ENCODE assay signal across 15 cellular contexts in the genomic region with DNA sequence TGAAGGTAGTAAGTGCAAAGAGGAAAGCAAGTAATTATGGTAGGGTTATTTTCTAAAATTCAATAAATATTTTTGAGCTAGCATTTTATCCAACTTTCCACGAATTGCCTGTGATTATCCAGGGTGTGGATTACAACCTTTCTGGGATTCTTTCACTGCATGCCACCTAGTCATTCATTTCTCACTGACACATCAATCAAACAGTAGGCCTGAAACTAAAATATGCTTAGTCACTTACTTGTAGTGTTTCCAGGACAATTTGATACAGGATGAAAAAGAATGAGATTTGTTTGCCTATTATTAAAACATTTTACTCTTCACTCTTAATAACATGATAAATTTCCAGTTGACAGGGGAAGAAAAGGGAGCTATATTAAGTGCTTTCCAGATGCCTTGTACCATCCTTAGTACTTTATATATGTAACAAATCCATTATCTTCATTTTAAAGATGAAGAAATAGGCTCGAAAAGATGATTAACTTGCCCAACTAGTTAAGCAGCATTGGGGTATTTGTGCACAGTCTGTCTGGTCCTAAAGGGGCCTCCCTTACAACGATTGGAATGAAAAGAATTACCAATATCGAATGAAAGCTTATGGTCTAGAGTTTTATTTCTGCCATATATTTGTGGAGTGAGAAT.
DNase-seq lines count a peak whose midpoint lies in the region; ATAC-seq, FAIRE-seq and TF ChIP-seq lines count a peak whose summit lies in the region.
"Had no signal": no experiment of that assay in that cellular context is flagged by ENCODE, and none has a peak within 500 bp of the region (broad histone marks: within the 10 kb centered on the region; RNA-seq: fewer than 3 reads in every experiment).

No MANE protein-coding gene starts in this region.

- WGBS in transverse colon (ENCODE audit: low coverage in 1 of 2), 2 donors: 70 to 77% methylated on average over 4 of the region's 4 CpGs

- no peaks in the 10 kb centered on the region for H3K9me3 ChIP-seq in HUES48 (ENCODE audit: control insufficient read depth, insufficient read depth, low read length)
- H3K9me3 ChIP-seq in SJSA1 (replicated peaks): no peaks in the 10 kb centered on the region
- H3K9me3 ChIP-seq in keratinocyte (ENCODE audit: control insufficient read depth, low read depth, low read length): no peaks in the 10 kb centered on the region
- no peaks in the 10 kb centered on the region for H3K9me3 ChIP-seq in transverse colon
- H3K9me3 ChIP-seq: left lung had no signal

- in situ Hi-C loops in ACHN (cut with HindIII; ENCODE audit: low pct_ligation_motif_present, low pct_unique_long_range_greater_than_20kb, low sequenced_read_pairs): no loop called here
- in situ Hi-C loops in transverse colon (cut with MboI; ENCODE audit: low pct_ligation_motif_present in 1 of 4, low pct_unique_long_range_greater_than_20kb in 1 of 4, low sequenced_read_pairs in 3 of 4): no loop called here

- intact Hi-C loops in transverse colon (cut with DNase I; ENCODE audit: low total_unique reads): no loop called here

- ATAC-seq in GM21619 (IDR thresholded peaks at IDR 0.05; ENCODE audit: unreplicated experiment) (no peak), HG02642 (IDR thresholded peaks at IDR 0.05; ENCODE audit: poor library complexity, unreplicated experiment) (no peak)
- ATAC-seq: activated CD4-positive, alpha-beta T cell treated with anti-CD3 and anti-CD28 coated beads for 36 hours; left lung had no signal

- TF ChIP-seq CTCF in keratinocyte (optimal IDR thresholded peaks at IDR 0.05 in 1 of 3, IDR thresholded peaks at IDR 0.05 in 1 of 3, conservative IDR thresholded peaks at IDR 0.05 in 1 of 3; ENCODE audit: extremely low read depth in 1 of 3, insufficient read depth in 2 of 3, low read length in 3 of 3): no peak
- no peak for TF ChIP-seq CTCF in transverse colon (IDR thresholded peaks at IDR 0.05)

- TF ChIP-seq EP300 in transverse colon (IDR thresholded peaks at IDR 0.05; ENCODE audit: low read depth): no peak

- H3K4me3 ChIP-seq in HUES48 (ENCODE audit: low read depth, low read length): peak overlapping the region; percentile 33
- no peak overlapping the region for H3K4me3 ChIP-seq in SJSA1
- H3K4me3 ChIP-seq in keratinocyte (ENCODE audit: control insufficient read depth in 2 of 3, extremely low read depth in 1 of 3, insufficient read depth in 2 of 3, low read depth in 1 of 3, low read length in 3 of 3): peak overlapping the region in 1 of 3 experiments; percentile 2
- H3K4me3 ChIP-seq in transverse colon: no peak overlapping the region
- H3K4me3 ChIP-seq: dorsolateral prefrontal cortex, left lung had no signal

- H3K9ac ChIP-seq in HUES48 (ENCODE audit: low read depth, low read length) (no peak overlapping the region), keratinocyte (ENCODE audit: control insufficient read depth, extremely low read depth, insufficient read depth, low read length) (peak overlapping the region; percentile 36)

- H3K4me2 ChIP-seq in keratinocyte (ENCODE audit: control insufficient read depth, extremely low read depth, insufficient read depth, low read depth, low read length): peak overlapping the region; percentile 33

- no peak overlapping the region for H2AFZ ChIP-seq in keratinocyte (ENCODE audit: control insufficient read depth, low read length)

- H3K27me3 ChIP-seq in HUES48 (ENCODE audit: control insufficient read depth, insufficient read depth, low read length) (no peaks in the 10 kb centered on the region), SJSA1 (replicated peaks) (no peaks in the 10 kb centered on the region), keratinocyte (ENCODE audit: control insufficient read depth, extremely low read depth, insufficient read depth, low read length) (no peaks in the 10 kb centered on the region), transverse colon (no peaks in the 10 kb centered on the region)
- H3K27me3 ChIP-seq: dorsolateral prefrontal cortex, left lung had no signal

- peak overlapping the region; percentile 72 for H3K27ac ChIP-seq in HUES48 (ENCODE audit: low read depth, low read length)
- H3K27ac ChIP-seq in SJSA1: peak overlapping the region; percentile 49
- peak overlapping the region; percentile 98 for H3K27ac ChIP-seq in keratinocyte (ENCODE audit: control insufficient read depth, insufficient read depth, low read length)
- H3K27ac ChIP-seq in transverse colon: no peak overlapping the region
- H3K27ac ChIP-seq: left lung had no signal

- no peaks in the 10 kb centered on the region for H3K9me1 ChIP-seq in keratinocyte (ENCODE audit: control insufficient read depth, extremely low read depth, insufficient read depth, low read length)

- DNase-seq in ACHN: peak; percentile 80
- DNase-seq in SJSA1 (ENCODE audit: low read depth in 1 of 2, low spot score in 2 of 2): no peak
- DNase-seq in keratinocyte (ENCODE audit: low read depth, low spot score): no peak
- no peak for DNase-seq in transverse colon
- no peak for DNase-seq in islet precursor cell
- DNase-seq: activated CD4-positive, alpha-beta T cell treated with anti-CD3 and anti-CD28 coated beads for 36 hours; dorsolateral prefrontal cortex; hippocampal formation; left lung; MM.1S; NCI-H1930; NCI-H526 treated with DMSO at 0.1 percent for 48 hours had no signal

- peak; percentile 13 for FAIRE-seq in keratinocyte (lab: Jason Lieb, UNC)

- no peak for TF ChIP-seq POLR2A in transverse colon (IDR thresholded peaks at IDR 0.05)

- H3K36me3 ChIP-seq in HUES48 (ENCODE audit: control insufficient read depth, insufficient read depth, low read length) (no peaks in the 10 kb centered on the region), SJSA1 (0 out of 2 replicates have a peak, but pooled peaks cover 3% of the 10 kb centered on the region), keratinocyte (ENCODE audit: control insufficient read depth in 2 of 2, extremely low read depth in 1 of 2, insufficient read depth in 2 of 2, low read length in 2 of 2) (peaks cover 5 to 16% of the 10 kb centered on the region in 2 experiments), transverse colon (no peaks in the 10 kb centered on the region)
- H3K36me3 ChIP-seq: left lung had no signal

- H4K20me1 ChIP-seq in keratinocyte (ENCODE audit: control insufficient read depth, extremely low read depth, insufficient read depth, low read length): no peaks in the 10 kb centered on the region

- peaks cover 44% of the 10 kb centered on the region for H3K4me1 ChIP-seq in HUES48 (ENCODE audit: control insufficient read depth, insufficient read depth, low read length)
- peaks cover 51% of the 10 kb centered on the region for H3K4me1 ChIP-seq in SJSA1 (replicated peaks)
- H3K4me1 ChIP-seq in keratinocyte (ENCODE audit: control insufficient read depth, extremely low read depth, insufficient read depth, low read length): peaks cover 53% of the 10 kb centered on the region
- peaks cover 0 to 4% (median 2%) of the 10 kb centered on the region in 4 donors for H3K4me1 ChIP-seq in transverse colon
- H3K4me1 ChIP-seq: left lung had no signal

- peaks cover 8% of the 10 kb centered on the region for H3K79me2 ChIP-seq in keratinocyte (ENCODE audit: control insufficient read depth, insufficient read depth, low read length)

- dilution Hi-C loops in keratinocyte (cut with MboI; ENCODE audit: extremely low pct_ligation_motif_present, low sequenced_read_pairs): no loop called here

Comparison
In these comparisons a context has a peak if more than half of its experiments do, and no peak if none do; other contexts are left out.
1. H3K27ac ChIP-seq: peak in HUES48 (single experiment), SJSA1 (single experiment) and keratinocyte (single experiment); none in transverse colon (0 of 4).